In genomic region chr4:109859426-109860300, GRCh38 we compare ENCODE assay signal across 2 cellular contexts.
A peak's percentile ranks its signal among the peaks of the same experiment; 100 is the strongest.
TF ChIP-seq lines count a peak whose summit lies in the region.

No MANE protein-coding gene starts in this region.

TF ChIP-seq in K562, 482 proteins besides CTCF, POLR2A, EP300 and RAD21:
- TF ChIP-seq CBX5 (IDR thresholded peaks at IDR 0.05; ENCODE audit: borderline replicate concordance, low read depth): 0 out of 2 replicates have a peak, but pooled peaks have one; percentile 32

TF ChIP-seq in liver, 16 proteins besides CTCF, POLR2A, EP300 and RAD21:
- TF ChIP-seq SP1 (IDR thresholded peaks at IDR 0.05) (peak; percentile 56), EGR1 (IDR thresholded peaks at IDR 0.05; ENCODE audit: low read depth in 2 of 2) (peak in 1 of 2 donors; percentile 39), FOXA2 (IDR thresholded peaks at IDR 0.05) (peak; percentile 54), HNF4A (conservative IDR thresholded peaks at IDR 0.05) (peak; percentile 49 to 58), ZBTB33 (IDR thresholded peaks at IDR 0.05) (peak; percentile 21), RXRA (IDR thresholded peaks at IDR 0.05) (peak; percentile 26 to 63), YY1 (IDR thresholded peaks at IDR 0.05) (peak; percentile 22)
TF ChIP-seq in liver: peak in this region for 7; not testable (repeated sequence) for 9.
